29 cellular contexts compared by ENCODE assay signal in the genomic region with DNA sequence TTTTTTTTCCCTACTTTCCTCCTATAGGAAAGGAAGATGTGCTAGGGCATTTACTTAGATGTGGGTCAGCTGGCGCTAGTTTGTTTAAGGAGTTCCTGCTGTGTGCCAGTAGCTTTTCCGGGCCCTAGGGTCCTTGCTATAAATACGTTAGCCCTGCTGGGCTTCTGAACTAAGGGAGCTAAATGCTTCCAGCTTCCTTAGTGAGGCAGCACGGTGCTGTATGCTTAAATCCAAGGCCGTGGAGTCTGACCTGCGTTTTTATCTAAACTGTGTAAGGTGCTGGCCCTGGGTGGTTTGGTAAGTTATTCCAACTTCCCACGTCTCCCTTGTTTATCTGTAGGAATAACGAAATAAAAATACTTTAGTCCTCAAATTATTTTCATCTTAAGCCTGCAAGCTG. TPM values are rescaled to one million over a fixed set of nuclear protein-coding genes. Genes with fewer than 3 reads are reported as not detected.
DNase-seq lines count a peak whose midpoint lies in the region; ATAC-seq, FAIRE-seq and TF ChIP-seq lines count a peak whose summit lies in the region.
"Had no signal": no experiment of that assay in that cellular context is flagged by ENCODE, and none has a peak within 500 bp of the region (broad histone marks: within the 10 kb centered on the region; RNA-seq: fewer than 3 reads in every experiment).

No MANE protein-coding gene starts in this region.

- no peak overlapping the region for H3K18ac ChIP-seq in H1 (ENCODE audit: extremely low read depth, low read length)

- H3K36me3 ChIP-seq in H1 (ENCODE audit: control insufficient read depth in 2 of 4, insufficient read depth in 4 of 4, low read length in 3 of 4) (no peaks in the 10 kb centered on the region), testis (ENCODE audit: low read depth, missing control alignments) (no peaks in the 10 kb centered on the region)
- H3K36me3 ChIP-seq: BLaER1 treated with 17β-estradiol and CSF1 and Interleukin-3, amounts not matched to agents 10 nM and 100 nM; SJSA1 had no signal

- H3K27me3 ChIP-seq in H1 (replicated peaks in 1 of 4; ENCODE audit: control insufficient read depth in 3 of 4, extremely low read depth in 1 of 4, insufficient read depth in 3 of 4, low read length in 3 of 4) (peaks cover 0 to 3% (median 0%) of the 10 kb centered on the region in 4 experiments; a peak in 1 of 7 replicates), testis (no peaks in the 10 kb centered on the region)
- H3K27me3 ChIP-seq: BLaER1 treated with 17β-estradiol and CSF1 and Interleukin-3, amounts not matched to agents 10 nM and 100 nM had no signal

- no peak overlapping the region for H3K14ac ChIP-seq in H1 (ENCODE audit: insufficient read length)

- H3K27me3 Mint-ChIP-seq in activated T-cell treated with anti-CD3 and anti-CD28 coated beads, Interleukin-2, amount 50 U/mL, for 24 hours = no peaks in the 10 kb centered on the region
- H3K27me3 Mint-ChIP-seq: IgD-negative memory B cell, T-cell had no signal

- no peaks in the 10 kb centered on the region for H4K20me1 ChIP-seq in H1 (replicated peaks in 1 of 2; ENCODE audit: control insufficient read depth in 1 of 2, insufficient read depth in 2 of 2, low read length in 2 of 2)
- H4K20me1 ChIP-seq: BLaER1 treated with 17β-estradiol and CSF1 and Interleukin-3, amounts not matched to agents 10 nM and 100 nM had no signal

- no peaks in the 10 kb centered on the region for H3K9me3 ChIP-seq in H1 (ENCODE audit: insufficient read depth in 2 of 2, low read depth in 1 of 2, low read length in 1 of 2)
- no peaks in the 10 kb centered on the region for H3K9me3 ChIP-seq in testis
- H3K9me3 ChIP-seq: BLaER1 treated with 17β-estradiol and CSF1 and Interleukin-3, amounts not matched to agents 10 nM and 100 nM; SJSA1 had no signal

- no peak overlapping the region for H3K4ac ChIP-seq in H1 (replicated peaks; ENCODE audit: insufficient read length, low read depth, low read length)

- no peak for TF ChIP-seq CTCF in H1 (IDR thresholded peaks at IDR 0.05; ENCODE audit: control extremely low read depth in 1 of 3, insufficient read depth in 1 of 3, low read depth in 1 of 3, low read length in 3 of 3)
- TF ChIP-seq CTCF in testis (IDR thresholded peaks at IDR 0.05) = no peak

- POLR2A ChIA-PET in H1 (lab: Charles Lee; ENCODE audit: partially characterized antibody) = no interaction called here

- H3K4me3 Mint-ChIP-seq in activated T-cell treated with anti-CD3 and anti-CD28 coated beads, Interleukin-2, amount 50 U/mL, for 24 hours = peak overlapping the region; percentile 39

- no peak overlapping the region for H3K23ac ChIP-seq in H1 (ENCODE audit: insufficient read length)

- TF ChIP-seq EP300 in H1 (IDR thresholded peaks at IDR 0.05; ENCODE audit: borderline replicate concordance in 1 of 2, low read depth in 2 of 2, low read length in 2 of 2) = no peak

- no peak for DNase-seq in activated T-cell treated with anti-CD3 and anti-CD28 coated beads, Interleukin-2, amount 50 U/mL, for 24 hours
- DNase-seq in activated T-cell treated with anti-CD3 and anti-CD28 coated beads for 4 hours (no peak), NCI-H69 (lab: John Stamatoyannopoulos, UW) (peak; percentile 65), H1 (ENCODE audit: low read depth in 1 of 2, low spot score in 2 of 2) (no peak), testis (no peak), left cardiac atrium (no peak), DMS 273 treated with DMSO at 0.1 percent for 48 hours (lab: John Stamatoyannopoulos, UW) (no peak)
- DNase-seq: CD4-positive, alpha-beta memory T cell; COR-L47; DND-41; NCI-H1092 treated with DMSO at 0.1 percent for 48 hours; NCI-H1436; NCI-H187; NCI-H2081 treated with DMSO at 0.1 percent for 48 hours; NCI-H2171; NCI-H226; NCI-H524; NCI-H774; PC-9; RPMI8226 had no signal

- H3K36me3 Mint-ChIP-seq in activated T-cell treated with anti-CD3 and anti-CD28 coated beads, Interleukin-2, amount 50 U/mL, for 24 hours (ENCODE audit: low read depth) = no peaks in the 10 kb centered on the region
- H3K36me3 Mint-ChIP-seq: CD4-positive, alpha-beta memory T cell; T-cell had no signal

- no peak overlapping the region for H3K9ac ChIP-seq in H1 (replicated peaks in 1 of 4; ENCODE audit: extremely low read depth in 1 of 4, low read depth in 3 of 4, low read length in 3 of 4)
- H3K9ac ChIP-seq: BLaER1 treated with 17β-estradiol and CSF1 and Interleukin-3, amounts not matched to agents 10 nM and 100 nM had no signal

- no peak overlapping the region for H2BK5ac ChIP-seq in H1 (ENCODE audit: low read depth, low read length)

- peaks cover 2% of the 10 kb centered on the region; the same call in 1 of the 2 replicates for H3K23me2 ChIP-seq in H1 (ENCODE audit: low read depth, low read length)

- peaks cover 15% of the 10 kb centered on the region for H3K4me1 Mint-ChIP-seq in activated T-cell treated with anti-CD3 and anti-CD28 coated beads, Interleukin-2, amount 50 U/mL, for 24 hours (ENCODE audit: low read depth)

- CTCF ChIA-PET in H1 (lab: Charles Lee; ENCODE audit: partially characterized antibody) = interaction anchor here (0.7 to 1.0 kb wide), 2 partner anchors 93 to 427 kb away, joined by 3 read pairs; no protein-coding TSS in a partner anchor

- no peak for TF ChIP-seq RAD21 in H1 (IDR thresholded peaks at IDR 0.05 in 1 of 2, conservative IDR thresholded peaks at IDR 0.05 in 1 of 2; ENCODE audit: low read depth in 2 of 2, low read length in 2 of 2)

- H3K27ac Mint-ChIP-seq in activated T-cell treated with anti-CD3 and anti-CD28 coated beads, Interleukin-2, amount 50 U/mL, for 24 hours = no peak overlapping the region
- H3K27ac Mint-ChIP-seq: IgD-negative memory B cell, T-cell had no signal

- peak overlapping the region; percentile 2 to 45; a peak in 1 of 4 replicates for H3K4me2 ChIP-seq in H1 (ENCODE audit: insufficient read depth in 1 of 2, low read depth in 2 of 2, low read length in 2 of 2)
- H3K4me2 ChIP-seq: BLaER1 treated with 17β-estradiol and CSF1 and Interleukin-3, amounts not matched to agents 10 nM and 100 nM; PC-9 had no signal

- no peak overlapping the region for H2BK12ac ChIP-seq in H1 (ENCODE audit: low read depth, low read length)

- H4K91ac ChIP-seq in H1 (replicated peaks; ENCODE audit: insufficient read length, low read length) = no peak overlapping the region

- H3K56ac ChIP-seq in H1 (replicated peaks; ENCODE audit: insufficient read length, low read depth, low read length) = no peak overlapping the region

- H3K79me1 ChIP-seq in H1 (ENCODE audit: low read depth, low read length) = no peaks in the 10 kb centered on the region

- no peaks in the 10 kb centered on the region for H3K79me2 ChIP-seq in H1 (ENCODE audit: control insufficient read depth in 1 of 2, insufficient read depth in 2 of 2, low read length in 2 of 2)

- intact Hi-C loops in testis (cut with DNase I; ENCODE audit: low total_unique reads) = no loop called here
- intact Hi-C loops in left cardiac atrium (cut with DNase I) = no loop called here

- no peak overlapping the region for H2BK120ac ChIP-seq in H1 (replicated peaks; ENCODE audit: low read depth, low read length)

- H2AK5ac ChIP-seq in H1 (ENCODE audit: low read depth, low read length) = no peak overlapping the region

- no peak overlapping the region for H4K5ac ChIP-seq in H1 (ENCODE audit: insufficient read length, low read depth, low read length)

- peak overlapping the region; percentile 68; the same call in 1 of the 2 replicates for H2AFZ ChIP-seq in H1 (ENCODE audit: low read length)
- H2AFZ ChIP-seq: PC-9 had no signal

- no peak overlapping the region for H3K27ac ChIP-seq in H1 (ENCODE audit: low read depth, low read length)
- peak overlapping the region in 1 of 2 donors; percentile 27 for H3K27ac ChIP-seq in testis
- H3K27ac ChIP-seq: BLaER1 treated with 17β-estradiol and CSF1 and Interleukin-3, amounts not matched to agents 10 nM and 100 nM; PC-9; SJSA1 had no signal

- WGBS in H1 (ENCODE audit: extremely low coverage in 1 of 2, insufficient coverage in 1 of 2, insufficient read length in 1 of 2, insufficient replicate concordance in 2 of 2, low coverage in 1 of 2, low lambda C conversion rate in 2 of 2, missing lambda C conversion rate in 1 of 2), 2 experiments = 59% methylated on average over 8 of the region's 8 CpGs; no CpG with 5 or more reads in 1 of the 2 experiments
- 52 to 56% methylated on average over 8 of the region's 8 CpGs for WGBS in testis, 2 donors

- H2BK20ac ChIP-seq in H1 (ENCODE audit: low read length) = no peak overlapping the region

- no peak overlapping the region for H2BK15ac ChIP-seq in H1 (ENCODE audit: low read length)

- H3K9me3 Mint-ChIP-seq in activated T-cell treated with anti-CD3 and anti-CD28 coated beads, Interleukin-2, amount 50 U/mL, for 24 hours = no peaks in the 10 kb centered on the region
- H3K9me3 Mint-ChIP-seq: CD4-positive, alpha-beta memory T cell; H9; IgD-negative memory B cell; T-cell had no signal

- H3K4me1 ChIP-seq in H1 (replicated peaks in 1 of 4; ENCODE audit: control insufficient read depth in 3 of 4, insufficient read depth in 4 of 4, low read length in 3 of 4) (peaks cover 0 to 2% (median under 1%) of the 10 kb centered on the region in 4 experiments; a peak in 3 of 7 replicates), testis (no peaks in the 10 kb centered on the region)

- no peak for ATAC-seq in left cardiac atrium
- no peak for ATAC-seq in HG03139 (IDR thresholded peaks at IDR 0.05; ENCODE audit: unreplicated experiment)
- ATAC-seq: T-cell had no signal

- H3K4me3 ChIP-seq in H1 (ENCODE audit: extremely low read depth in 1 of 4, insufficient read depth in 2 of 4, low read depth in 3 of 4, low read length in 4 of 4) (no peak overlapping the region), testis (peak overlapping the region; percentile 36 to 47)
- H3K4me3 ChIP-seq: BLaER1 treated with 17β-estradiol and CSF1 and Interleukin-3, amounts not matched to agents 10 nM and 100 nM; PC-9; SJSA1 had no signal

- FAIRE-seq in H1 (lab: Jason Lieb, UNC) = no peak
- FAIRE-seq: GM12892 had no signal

- TF ChIP-seq POLR2A in H1 (IDR thresholded peaks at IDR 0.05; ENCODE audit: control extremely low read depth in 1 of 2, low read depth in 2 of 2, low read length in 2 of 2) (no peak), testis (IDR thresholded peaks at IDR 0.05) (no peak)

- H4K8ac ChIP-seq in H1 (ENCODE audit: extremely low read depth, insufficient read depth, low read length) = no peak overlapping the region

RNA-seq across cellular contexts. Expression of a gene that starts 0.6 kb away (rescaled TPM):
- total RNA-seq in H1 (2021; fragmentation: NEBNext Ultra II Directional; extraction: Animal tissue kit (Norgen Biotek cat#: 25700)) = 0.71 and 0.92 TPM in 2 replicates
- polyA plus RNA-seq in H1 (2011; rRNA removed) (0.02 and 0.05 TPM in 2 replicates), testis (ENCODE audit: insufficient read depth, low read depth, low replicate concordance) (32.7 TPM)
- 0.13 TPM for polyA plus RNA-seq in H1 (2011; cell fraction: cytosol; rRNA removed)
- 0.07 TPM for polyA plus RNA-seq in H1 (2011; cell fraction: nucleus; rRNA removed)
- polyA plus RNA-seq in H1 (2012, experiment 1 of 2) = 0.14 to 0.21 TPM (median 0.17 TPM) in 4 replicates
- polyA plus RNA-seq in H1 (2012, experiment 2 of 2) = not detected
- polyA plus RNA-seq in H1 (2013, experiment 1 of 2) = 0.22 TPM
- 0.22 TPM for polyA plus RNA-seq in H1 (2013, experiment 2 of 2)
- polyA minus RNA-seq in H1 (2011; rRNA and poly(A)+ RNA removed) = 0.41 and 0.66 TPM in 2 replicates
- polyA minus RNA-seq in H1 (2011; cell fraction: cytosol; rRNA and poly(A)+ RNA removed) = not detected
- 0.70 TPM for polyA minus RNA-seq in H1 (2011; cell fraction: nucleus; rRNA and poly(A)+ RNA removed)
- total RNA-seq in testis (10 to 100 TPM; 25.7 to 32.3 TPM), left cardiac atrium (1 to 10 TPM in 1 of 2 donors, under 1 TPM in 1; 0.77 to 1.0 TPM)
- total RNA-seq: A172, PC-9, SJSA1 had no signal
- polyA plus RNA-seq: AG04450, IgD-negative memory B cell had no signal

RNA-seq across cellular contexts. Expression of a gene that starts 5.7 kb away (rescaled TPM):
- 29.8 and 30.3 TPM in 2 replicates for total RNA-seq in H1 (2021; fragmentation: NEBNext Ultra II Directional; extraction: Animal tissue kit (Norgen Biotek cat#: 25700))
- polyA plus RNA-seq in H1 (2011; rRNA removed) = 2.2 and 3.0 TPM in 2 replicates
- 4.5 TPM for polyA plus RNA-seq in H1 (2011; cell fraction: cytosol; rRNA removed)
- polyA plus RNA-seq in H1 (2011; cell fraction: nucleus; rRNA removed) = 4.5 TPM
- polyA plus RNA-seq in H1 (2012, experiment 1 of 2) = 3.9 to 11.7 TPM (median 5.3 TPM) in 4 replicates
- 0.49 TPM for polyA plus RNA-seq in H1 (2012, experiment 2 of 2)
- 15.2 TPM for polyA plus RNA-seq in H1 (2013, experiment 1 of 2)
- 14.8 TPM for polyA plus RNA-seq in H1 (2013, experiment 2 of 2)
- 11.4 and 13.2 TPM in 2 replicates for polyA minus RNA-seq in H1 (2011; rRNA and poly(A)+ RNA removed)
- polyA minus RNA-seq in H1 (2011; cell fraction: cytosol; rRNA and poly(A)+ RNA removed) = 7.0 TPM
- 31.6 TPM for polyA minus RNA-seq in H1 (2011; cell fraction: nucleus; rRNA and poly(A)+ RNA removed)
- 10 to 100 TPM; 30.8 to 39.8 TPM for total RNA-seq in testis
- 5.3 TPM for polyA plus RNA-seq in testis (ENCODE audit: insufficient read depth, low read depth, low replicate concordance)
- 10 to 100 TPM; 17.9 to 24.3 TPM for total RNA-seq in left cardiac atrium

RNA-seq across cellular contexts. Expression of a gene that starts 59.3 kb away (rescaled TPM):
- total RNA-seq in H1 (2021; fragmentation: NEBNext Ultra II Directional; extraction: Animal tissue kit (Norgen Biotek cat#: 25700)) = 2.6 and 2.8 TPM in 2 replicates
- polyA plus RNA-seq in H1 (2011; rRNA removed) (2.9 and 3.7 TPM in 2 replicates), testis (ENCODE audit: insufficient read depth, low read depth, low replicate concordance) (2.6 TPM)
- 3.2 TPM for polyA plus RNA-seq in H1 (2011; cell fraction: cytosol; rRNA removed)
- polyA plus RNA-seq in H1 (2011; cell fraction: nucleus; rRNA removed) = 5.6 TPM
- 1.8 to 3.4 TPM (median 2.4 TPM) in 4 replicates for polyA plus RNA-seq in H1 (2012, experiment 1 of 2)
- polyA plus RNA-seq in H1 (2012, experiment 2 of 2) = 0.87 TPM
- polyA plus RNA-seq in H1 (2013, experiment 1 of 2) = 1.7 TPM
- polyA plus RNA-seq in H1 (2013, experiment 2 of 2) = 1.5 TPM
- polyA minus RNA-seq in H1 (2011; rRNA and poly(A)+ RNA removed) = 3.7 and 6.2 TPM in 2 replicates
- polyA minus RNA-seq in H1 (2011; cell fraction: cytosol; rRNA and poly(A)+ RNA removed) = 2.8 TPM
- polyA minus RNA-seq in H1 (2011; cell fraction: nucleus; rRNA and poly(A)+ RNA removed) = 3.4 TPM
- total RNA-seq in testis (1 to 10 TPM; 2.4 TPM), left cardiac atrium (under 1 TPM; 0.13 to 0.21 TPM)
- total RNA-seq: A172; CD4-positive, alpha-beta memory T cell; SJSA1; T-cell had no signal
- polyA plus RNA-seq: AG04450; CD4-positive, alpha-beta memory T cell; IgD-negative memory B cell had no signal

Comparison
In these comparisons a context has a peak if more than half of its experiments do, and no peak if none do; other contexts are left out.
1. H3K4me3 ChIP-seq: peak in testis (2 of 2); none in H1 (0 of 4).
2. RNA of a gene that starts 0.6 kb away (total RNA-seq): 25.7 to 32.3 TPM in testis; 0.77 to 1.0 TPM in left cardiac atrium and 0.71 to 0.92 TPM in H1; every median in the first group is over 10 times any median in the second.